Comparison of ENCODE assay signal across 9 cellular contexts in genomic region chr13:48412100-48412556, GRCh38. TPM values are rescaled to one million over a fixed set of nuclear protein-coding genes. Genes with fewer than 3 reads are reported as not detected.
DNase-seq lines count a peak whose midpoint lies in the region; ATAC-seq and TF ChIP-seq lines count a peak whose summit lies in the region.
"Had no signal": no experiment of that assay in that cellular context is flagged by ENCODE, and none has a peak within 500 bp of the region (broad histone marks: within the 10 kb centered on the region; RNA-seq: fewer than 3 reads in every experiment).

No MANE protein-coding gene starts in this region.

- in situ Hi-C loops in IMR-90 (cut with MboI; ENCODE audit: low sequenced_read_pairs): no loop called here
- in situ Hi-C loops in brain microvascular endothelial cell (cut with HindIII; ENCODE audit: low pct_ligation_motif_present, low sequenced_read_pairs): no loop called here

- H3K27me3 ChIP-seq in IMR-90 (ENCODE audit: control insufficient read depth, insufficient read depth, low read length) (no peaks in the 10 kb centered on the region), brain microvascular endothelial cell (replicated peaks) (no peaks in the 10 kb centered on the region)

- TF ChIP-seq RAD21 in IMR-90 (IDR thresholded peaks at IDR 0.05; ENCODE audit: low read length): no peak

- no peaks in the 10 kb centered on the region for H3K4me1 ChIP-seq in IMR-90 (ENCODE audit: control insufficient read depth, insufficient read depth, low read length)

- peak overlapping the region; percentile 30; the same call in 1 of the 2 replicates for H2BK120ac ChIP-seq in IMR-90 (ENCODE audit: low read depth, low read length)

- H3K4ac ChIP-seq in IMR-90 (ENCODE audit: low read depth, low read length): peak overlapping the region; percentile 30; the same call in 1 of the 2 replicates

- ATAC-seq in IMR-90 (ENCODE audit: low read depth) (peak; percentile 47; the same call in 1 of the 2 replicates), left colon (peak; percentile 78), HG03460 (IDR thresholded peaks at IDR 0.05; ENCODE audit: unreplicated experiment) (no peak), HG03521 (IDR thresholded peaks at IDR 0.05; ENCODE audit: unreplicated experiment) (no peak), HG03342 (IDR thresholded peaks at IDR 0.05; ENCODE audit: unreplicated experiment) (no peak)

- intact Hi-C loops in IMR-90 (cut with micrococcal nuclease): loop anchor here (5.0 kb wide), 1 partner anchor 170 kb away; no protein-coding TSS in a partner anchor
- intact Hi-C loops in left colon (cut with DNase I, micrococcal nuclease): no loop called here

- peak overlapping the region; percentile 76 for H3K9ac ChIP-seq in IMR-90 (ENCODE audit: low read depth, low read length)
- H3K9ac ChIP-seq: KMS-11 had no signal

- H3K79me1 ChIP-seq in IMR-90 (ENCODE audit: low read depth in 1 of 2, low read length in 2 of 2): peaks cover 0 to 8% of the 10 kb centered on the region in 2 experiments; a peak in 3 of 4 replicates

- peak overlapping the region; percentile 34; the same call in 1 of the 2 replicates for H3K56ac ChIP-seq in IMR-90 (ENCODE audit: extremely low read depth, insufficient read depth, low read length)

- H2BK15ac ChIP-seq in IMR-90 (ENCODE audit: low read depth, low read length): no peak overlapping the region

- no peak overlapping the region for H4K91ac ChIP-seq in IMR-90 (ENCODE audit: insufficient read depth, low read depth, low read length)

- POLR2A ChIA-PET in IMR-90 (lab: Charles Lee; ENCODE audit: unreplicated experiment): interaction anchor here (1.2 kb wide), 1 partner anchor 14 kb away, joined by 5 read pairs; no protein-coding TSS in a partner anchor

- no peaks in the 10 kb centered on the region for H4K20me1 ChIP-seq in IMR-90 (ENCODE audit: insufficient read depth, low read length)

- H3K36me3 ChIP-seq in IMR-90 (ENCODE audit: control insufficient read depth, insufficient read depth, low read length) (peaks cover 1% of the 10 kb centered on the region; the same call in 1 of the 2 replicates), brain microvascular endothelial cell (replicated peaks) (no peaks in the 10 kb centered on the region)

- TF ChIP-seq CTCF in IMR-90 (conservative IDR thresholded peaks at IDR 0.05; ENCODE audit: low read depth, low read length) (no peak), brain microvascular endothelial cell (IDR thresholded peaks at IDR 0.05; ENCODE audit: low read depth, low read length, missing control alignments) (no peak)

- no peak for TF ChIP-seq POLR2A in IMR-90 (IDR thresholded peaks at IDR 0.05; ENCODE audit: low read depth, low read length)

- H2BK20ac ChIP-seq in IMR-90 (ENCODE audit: low read depth, low read length): no peak overlapping the region

- CTCF ChIA-PET in IMR-90 (lab: Yijun Ruan, JAX): interaction anchor here (1.3 kb wide), 1 partner anchor 168 kb away, joined by 3 read pairs; no protein-coding TSS in a partner anchor

- no TSS peak for BruUV-seq in IMR-90 (replicated peaks; lab: Mats Ljungman, UMichigan)

- peak; percentile 31 for DNase-seq in IMR-90
- no peak for DNase-seq in brain microvascular endothelial cell
- no peak for DNase-seq in left colon
- DNase-seq in substantia nigra (lab: John Stamatoyannopoulos, UW): no peak
- DNase-seq in SKM-1 (lab: John Stamatoyannopoulos, UW; ENCODE audit: unreplicated experiment): no peak

- H3K23ac ChIP-seq in IMR-90 (ENCODE audit: low read depth, low read length): peak overlapping the region; percentile 82

- H3K14ac ChIP-seq in IMR-90 (replicated peaks; ENCODE audit: low read depth, low read length): peak overlapping the region; percentile 85

- peak overlapping the region; percentile 66 for H2BK5ac ChIP-seq in IMR-90 (ENCODE audit: low read depth, low read length, poor library complexity, severe bottlenecking)

- peak overlapping the region; percentile 19 for H3K18ac ChIP-seq in IMR-90 (ENCODE audit: low read depth, low read length)

- no CpG with 5 or more reads among the region's 7 CpGs for WGBS in IMR-90 (ENCODE audit: extremely low coverage in 2 of 2, insufficient read length in 1 of 2), 2 experiments

- H3K4me3 ChIP-seq in IMR-90 (ENCODE audit: insufficient read depth, low read depth, low read length) (peak overlapping the region; percentile 90), brain microvascular endothelial cell (ENCODE audit: low read depth, low read length) (peak overlapping the region; percentile 63)

- no peak overlapping the region for H2AFZ ChIP-seq in IMR-90 (replicated peaks; ENCODE audit: low read length, poor library complexity)

- dilution Hi-C loops in IMR-90 (cut with HindIII; ENCODE audit: low sequenced_read_pairs, unreplicated experiment): no loop called here

- no peaks in the 10 kb centered on the region for H3K9me3 ChIP-seq in IMR-90 (ENCODE audit: control insufficient read depth, insufficient read depth, low read length)

- peak overlapping the region; percentile 53 for H3K27ac ChIP-seq in IMR-90 (ENCODE audit: insufficient read depth, low read length)
- H3K27ac ChIP-seq in brain microvascular endothelial cell: peak overlapping the region; percentile 59
- H3K27ac ChIP-seq in substantia nigra (ENCODE audit: low read depth, low read length, poor library complexity, severe bottlenecking): peak overlapping the region; percentile 63
- H3K27ac ChIP-seq: KMS-11 had no signal

- H3K4me2 ChIP-seq in IMR-90 (ENCODE audit: low read depth, low read length): peak overlapping the region; percentile 99
- H3K4me2 ChIP-seq: KMS-11 had no signal

- H2AK9ac ChIP-seq in IMR-90 (replicated peaks; ENCODE audit: low read depth, low read length, poor library complexity): no peak overlapping the region

- H4K5ac ChIP-seq in IMR-90 (ENCODE audit: low read depth, low read length): peak overlapping the region; percentile 14

- no peak overlapping the region for H2AK5ac ChIP-seq in IMR-90 (ENCODE audit: low read depth, low read length)

- H4K8ac ChIP-seq in IMR-90 (ENCODE audit: low read depth in 2 of 2, low read length in 2 of 2): peak overlapping the region in 1 of 2 experiments; percentile 35; a peak in 2 of 4 replicates

- H3K9me1 ChIP-seq in IMR-90 (ENCODE audit: insufficient read depth, low read length): no peaks in the 10 kb centered on the region

TF ChIP-seq in IMR-90, 13 proteins besides CTCF, POLR2A, EP300 and RAD21:
- TF ChIP-seq RFX5 (IDR thresholded peaks at IDR 0.05; ENCODE audit: low read depth, low read length) (no peak), CHD1 (IDR thresholded peaks at IDR 0.05; ENCODE audit: low read depth, low read length) (no peak), MAZ (IDR thresholded peaks at IDR 0.05; ENCODE audit: borderline replicate concordance, low read depth, low read length) (no peak), NFE2L2 (IDR thresholded peaks at IDR 0.05; ENCODE audit: low read depth, low read length) (no peak), MXI1 (IDR thresholded peaks at IDR 0.05; ENCODE audit: borderline replicate concordance, low read depth, low read length) (no peak), USF2 (IDR thresholded peaks at IDR 0.05; ENCODE audit: low read depth, low read length) (no peak), RCOR1 (IDR thresholded peaks at IDR 0.05; ENCODE audit: insufficient replicate concordance, low read length) (no peak)
- TF ChIP-seq, protein P1, sequence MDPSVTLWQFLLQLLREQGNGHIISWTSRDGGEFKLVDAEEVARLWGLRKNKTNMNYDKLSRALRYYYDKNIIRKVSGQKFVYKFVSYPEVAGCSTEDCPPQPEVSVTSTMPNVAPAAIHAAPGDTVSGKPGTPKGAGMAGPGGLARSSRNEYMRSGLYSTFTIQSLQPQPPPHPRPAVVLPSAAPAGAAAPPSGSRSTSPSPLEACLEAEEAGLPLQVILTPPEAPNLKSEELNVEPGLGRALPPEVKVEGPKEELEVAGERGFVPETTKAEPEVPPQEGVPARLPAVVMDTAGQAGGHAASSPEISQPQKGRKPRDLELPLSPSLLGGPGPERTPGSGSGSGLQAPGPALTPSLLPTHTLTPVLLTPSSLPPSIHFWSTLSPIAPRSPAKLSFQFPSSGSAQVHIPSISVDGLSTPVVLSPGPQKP (IDR thresholded peaks at IDR 0.05; ENCODE audit: borderline replicate concordance, low read depth, low read length): no peak

RNA-seq across cellular contexts. Expression of gene LPAR6, which starts 0.8 kb away (rescaled TPM):
- total RNA-seq in IMR-90 (2012; rRNA removed): 1.4 and 4.4 TPM in 2 replicates
- 0.99 and 2.0 TPM in 2 replicates for polyA plus RNA-seq in IMR-90 (2012; rRNA removed)
- polyA plus RNA-seq in IMR-90 (2012; cell fraction: cytosol; rRNA removed): 0.14 and 0.45 TPM in 2 replicates
- polyA plus RNA-seq in IMR-90 (2012; cell fraction: nucleus; rRNA removed; ENCODE audit: low replicate concordance): 0.04 and 1.5 TPM in 2 replicates
- 10 to 100 TPM in 1 of 2 donors, 1 to 10 TPM in 1; 7.6 to 16.4 TPM for total RNA-seq in left colon

Comparison
In these comparisons a context has a peak if more than half of its experiments do, and no peak if none do; other contexts are left out.
1. ATAC-seq: peak in IMR-90 (single experiment) and left colon (single experiment); none in HG03460 (single experiment), HG03521 (single experiment) and HG03342 (single experiment).
2. Peak in every context shown above with its lines, with median percentiles within 50 percentile points of each other: H3K27ac ChIP-seq.